30 cellular contexts compared by ENCODE assay signal in the genomic region with DNA sequence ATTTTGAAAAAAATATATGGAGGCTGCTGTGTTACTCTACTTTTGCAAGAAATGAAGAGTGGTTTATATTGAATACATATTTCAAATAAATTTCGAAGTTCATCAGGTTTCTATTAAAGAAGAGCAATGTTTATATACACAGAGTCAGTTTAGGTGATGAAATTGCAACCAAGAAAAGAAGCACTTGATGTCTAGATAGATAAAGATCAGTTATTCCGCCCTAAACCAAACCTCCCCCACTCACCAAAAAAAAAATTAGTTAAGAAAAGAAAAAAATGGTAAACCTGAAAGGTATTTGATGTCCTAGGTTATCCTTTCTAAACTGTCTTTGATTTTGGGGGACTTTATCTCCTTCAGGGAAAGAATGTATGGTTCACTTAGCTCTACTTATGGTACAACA.
"Had no signal": no experiment of that assay in that cellular context is flagged by ENCODE, and none has a peak within 500 bp of the region (broad histone marks: within the 10 kb centered on the region; RNA-seq: fewer than 3 reads in every experiment).

No MANE protein-coding gene starts in this region.

- H2AFZ ChIP-seq: neural progenitor cell, parathyroid adenoma had no signal

- DNase-seq: natural killer cell; occipital lobe; ovary; psoas muscle; right cardiac atrium; right lobe of liver; spleen; stimulated activated CD4-positive, alpha-beta T cell treated with anti-CD3 and anti-CD28 coated beads, Interleukin-12 subunit alpha, Interleukin-12 subunit beta, amount 100 ng/mL, for 4 hours; stimulated activated CD4-positive, alpha-beta T cell treated with anti-CD3 and anti-CD28 coated beads, Interleukin-1b, Interleukin-23, amount 100 ng/mL, for 48 hours; stimulated activated CD4-positive, alpha-beta T cell treated with anti-CD3 and anti-CD28 coated beads, Interleukin-4, amount 100 ng/mL, for 1 hour; stimulated activated CD4-positive, alpha-beta T cell treated with anti-CD3 and anti-CD28 coated beads, Interleukin-4, amount 100 ng/mL, for 4 hours; stimulated activated CD8-positive, alpha-beta memory T cell treated with anti-CD3 and anti-CD28 coated beads, Interleukin-4, amount 100 ng/mL, for 48 hours; stimulated activated naive CD4-positive, alpha-beta T cell; stimulated activated naive CD8-positive, alpha-beta T cell treated with anti-CD3 and anti-CD28 coated beads, Interleukin-15, amount 100 ng/mL, for 72 hours; stimulated activated naive CD8-positive, alpha-beta T cell treated with anti-CD3 and anti-CD28 coated beads, Interleukin-15, Interleukin-2, amounts not matched to agents 100 U/mL and 50 U/mL, for 24 hours; substantia nigra; testis; tibial artery; transverse colon; upper lobe of right lung; uterus had no signal

- H3K36me3 ChIP-seq: neural progenitor cell, ovary, right lobe of liver, spleen, suprapubic skin, tibial artery, transverse colon, upper lobe of right lung, uterus had no signal

- H3K4me3 ChIP-seq: neural progenitor cell, ovary, psoas muscle, right lobe of liver, skin epidermis, smooth muscle cell, spleen, suprapubic skin, testis, tibial artery, transverse colon, upper lobe of right lung, uterus had no signal

- H3K79me2 ChIP-seq: parathyroid adenoma had no signal

- H3K27ac Mint-ChIP-seq: natural killer cell; nephron; progenitor cell of endocrine pancreas; stimulated activated memory B cell treated with anti-CD40 and anti-IgM and Interleukin-4, amounts not matched to agents 10 μg/mL and 1 μg/mL and 100 μg/mL, for 72 hours; stimulated activated naive CD8-positive, alpha-beta T cell treated with anti-CD3 and anti-CD28 coated beads, Interleukin-15, amount 100 ng/mL, for 72 hours; type B pancreatic cell had no signal

- H3K36me3 Mint-ChIP-seq: natural killer cell; neural progenitor cell; stimulated activated memory B cell treated with anti-CD40 and anti-IgM and Interleukin-4, amounts not matched to agents 10 μg/mL and 1 μg/mL and 100 μg/mL, for 72 hours; type B pancreatic cell had no signal

- H3K4me1 ChIP-seq: neural progenitor cell, parathyroid adenoma, psoas muscle, right lobe of liver, spleen, suprapubic skin, testis, tibial artery, transverse colon, upper lobe of right lung, uterus had no signal

- H3K9ac ChIP-seq: neural progenitor cell, parathyroid adenoma had no signal

- H3K27me3 Mint-ChIP-seq: progenitor cell of endocrine pancreas; stimulated activated naive CD8-positive, alpha-beta T cell treated with anti-CD3 and anti-CD28 coated beads, Interleukin-15, amount 100 ng/mL, for 72 hours; type B pancreatic cell had no signal

- H3K4me1 Mint-ChIP-seq: natural killer cell; nephron; stimulated activated memory B cell treated with anti-CD40 and anti-IgM and Interleukin-4, amounts not matched to agents 10 μg/mL and 1 μg/mL and 100 μg/mL, for 72 hours; stimulated activated naive CD8-positive, alpha-beta T cell treated with anti-CD3 and anti-CD28 coated beads, Interleukin-15, amount 100 ng/mL, for 72 hours had no signal

- ATAC-seq: natural killer cell; psoas muscle; right lobe of liver; stimulated activated memory B cell treated with anti-CD40 and anti-IgM and Interleukin-4, amounts not matched to agents 10 μg/mL and 1 μg/mL and 100 μg/mL, for 72 hours; stimulated activated naive CD8-positive, alpha-beta T cell treated with anti-CD3 and anti-CD28 coated beads, Interleukin-15, amount 100 ng/mL, for 72 hours; stimulated activated naive CD8-positive, alpha-beta T cell treated with anti-CD3 and anti-CD28 coated beads, Interleukin-15, Interleukin-2, amounts not matched to agents 100 U/mL and 50 U/mL, for 24 hours; upper lobe of right lung had no signal

- H3K27me3 ChIP-seq: neural progenitor cell, ovary, right lobe of liver, spleen, suprapubic skin, testis, tibial artery, transverse colon, upper lobe of right lung, uterus had no signal

- H3K9me3 Mint-ChIP-seq: natural killer cell; nephron; stimulated activated memory B cell treated with anti-CD40 and anti-IgM and Interleukin-4, amounts not matched to agents 10 μg/mL and 1 μg/mL and 100 μg/mL, for 72 hours; stimulated activated naive CD8-positive, alpha-beta T cell treated with anti-CD3 and anti-CD28 coated beads, Interleukin-15, amount 100 ng/mL, for 72 hours; type B pancreatic cell had no signal

- H3K27ac ChIP-seq: neural progenitor cell, ovary, parathyroid adenoma, psoas muscle, right lobe of liver, skin epidermis, spleen, suprapubic skin, testis, tibial artery, transverse colon, upper lobe of right lung, uterus had no signal

- H3K4me3 Mint-ChIP-seq: natural killer cell; nephron; neural progenitor cell; stimulated activated memory B cell treated with anti-CD40 and anti-IgM and Interleukin-4, amounts not matched to agents 10 μg/mL and 1 μg/mL and 100 μg/mL, for 72 hours; stimulated activated naive CD8-positive, alpha-beta T cell treated with anti-CD3 and anti-CD28 coated beads, Interleukin-15, amount 100 ng/mL, for 72 hours; type B pancreatic cell had no signal

- H3K4me2 ChIP-seq: neural progenitor cell, smooth muscle cell had no signal

- H3K9me3 ChIP-seq: ovary, psoas muscle, right lobe of liver, spleen, suprapubic skin, testis, tibial artery, transverse colon, upper lobe of right lung, uterus had no signal
